Comparison of ENCODE assay signal across 20 cellular contexts in genomic region chr7:45071528-45071927, GRCh38.
"Had no signal": no experiment of that assay in that cellular context is flagged by ENCODE, and none has a peak within 500 bp of the region (broad histone marks: within the 10 kb centered on the region; RNA-seq: fewer than 3 reads in every experiment).

No MANE protein-coding gene starts in this region.

- H3K27ac Mint-ChIP-seq: activated naive CD4-positive, alpha-beta T cell treated with anti-CD3 and anti-CD28 coated beads for 36 hours; activated T-helper 1 cell treated with anti-CD3 and anti-CD28 coated beads, Interleukin-12 subunit alpha, Interleukin-12 subunit beta, Interleukin-2, Interleukin-4 antibody, amounts not matched to agents 30 ng/mL and 10 ng/mL and 1 ng/mL, durations not matched to agents 14 hours and 24 hours and 36 hours; memory B cell; nephron; progenitor cell of endocrine pancreas had no signal

- H3K27me3 Mint-ChIP-seq: activated CD8-positive, alpha-beta T cell treated with anti-CD3 and anti-CD28 coated beads for 36 hours; memory B cell; progenitor cell of endocrine pancreas had no signal

- H3K9me3 Mint-ChIP-seq: activated CD8-positive, alpha-beta T cell treated with anti-CD3 and anti-CD28 coated beads for 36 hours; activated naive CD4-positive, alpha-beta T cell treated with anti-CD3 and anti-CD28 coated beads for 36 hours; activated T-helper 1 cell treated with anti-CD3 and anti-CD28 coated beads, Interleukin-12 subunit alpha, Interleukin-12 subunit beta, Interleukin-2, Interleukin-4 antibody, amounts not matched to agents 30 ng/mL and 10 ng/mL and 1 ng/mL, durations not matched to agents 14 hours and 24 hours and 36 hours; memory B cell; nephron had no signal

- H3K27me3 ChIP-seq: hepatocyte, right atrium auricular region, transverse colon had no signal

- H3K4me3 ChIP-seq: hepatocyte, left ventricle myocardium inferior, right atrium auricular region, transverse colon had no signal

- DNase-seq: activated CD4-positive, alpha-beta T cell treated with anti-CD3 and anti-CD28 coated beads for 4 hours; activated CD8-positive, alpha-beta memory T cell treated with anti-CD3 and anti-CD28 coated beads, Interleukin-2, amount 50 U/mL, for 48 hours; activated CD8-positive, alpha-beta T cell treated with anti-CD3 and anti-CD28 coated beads for 36 hours; activated naive CD4-positive, alpha-beta T cell treated with anti-CD3 and anti-CD28 coated beads for 36 hours; amniotic stem cell; kidney; left ventricle myocardium inferior; stimulated activated CD4-positive, alpha-beta T cell treated with anti-CD3 and anti-CD28 coated beads, Interleukin-15, amount 100 ng/mL, for 24 hours; stimulated activated CD4-positive, alpha-beta T cell treated with anti-CD3 and anti-CD28 coated beads, Interleukin-4, amount 100 ng/mL, for 1 hour; stimulated activated naive CD4-positive, alpha-beta T cell; substantia nigra; T-helper 1 cell; transverse colon; WERI-Rb-1 had no signal

- H3K27ac ChIP-seq: hepatocyte, left ventricle myocardium inferior, right atrium auricular region, transverse colon, WERI-Rb-1 had no signal

- ATAC-seq: activated CD8-positive, alpha-beta T cell treated with anti-CD3 and anti-CD28 coated beads for 36 hours had no signal

- H3K4me3 Mint-ChIP-seq: activated CD8-positive, alpha-beta T cell treated with anti-CD3 and anti-CD28 coated beads for 36 hours; activated naive CD4-positive, alpha-beta T cell treated with anti-CD3 and anti-CD28 coated beads for 36 hours; activated T-helper 1 cell treated with anti-CD3 and anti-CD28 coated beads, Interleukin-12 subunit alpha, Interleukin-12 subunit beta, Interleukin-2, Interleukin-4 antibody, amounts not matched to agents 30 ng/mL and 10 ng/mL and 1 ng/mL, durations not matched to agents 14 hours and 24 hours and 36 hours; memory B cell; nephron had no signal

- H3K4me1 Mint-ChIP-seq: nephron had no signal
